In genomic region chr3:51392301-51393095, GRCh38 we compare ENCODE assay signal across 4 cellular contexts.
TF ChIP-seq lines count a peak whose summit lies in the region.

No MANE protein-coding gene starts in this region.

TF ChIP-seq in SK-N-SH, 30 proteins besides CTCF, POLR2A, EP300 and RAD21 (continues in another document):
- TF ChIP-seq, protein P1, sequence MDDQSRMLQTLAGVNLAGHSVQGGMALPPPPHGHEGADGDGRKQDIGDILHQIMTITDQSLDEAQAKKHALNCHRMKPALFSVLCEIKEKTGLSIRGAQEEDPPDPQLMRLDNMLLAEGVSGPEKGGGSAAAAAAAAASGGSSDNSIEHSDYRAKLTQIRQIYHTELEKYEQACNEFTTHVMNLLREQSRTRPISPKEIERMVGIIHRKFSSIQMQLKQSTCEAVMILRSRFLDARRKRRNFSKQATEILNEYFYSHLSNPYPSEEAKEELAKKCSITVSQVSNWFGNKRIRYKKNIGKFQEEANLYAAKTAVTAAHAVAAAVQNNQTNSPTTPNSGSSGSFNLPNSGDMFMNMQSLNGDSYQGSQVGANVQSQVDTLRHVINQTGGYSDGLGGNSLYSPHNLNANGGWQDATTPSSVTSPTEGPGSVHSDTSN (IDR thresholded peaks at IDR 0.05): no peak
- TF ChIP-seq RXRA (IDR thresholded peaks at IDR 0.05; ENCODE audit: borderline replicate concordance, low read depth) (no peak), IRF3 (IDR thresholded peaks at IDR 0.05; ENCODE audit: low read depth, low read length) (no peak), FOXJ3 (CRISPR knock-in tag; IDR thresholded peaks at IDR 0.05) (no peak), NRF1 (IDR thresholded peaks at IDR 0.05; ENCODE audit: low read depth, low read length) (no peak), CHD2 (IDR thresholded peaks at IDR 0.05; ENCODE audit: low read length, partially characterized antibody) (no peak), ZBTB33 (IDR thresholded peaks at IDR 0.05; ENCODE audit: borderline replicate concordance, low read depth) (no peak), RFX5 (IDR thresholded peaks at IDR 0.05; ENCODE audit: low read length) (no peak), NFIC (IDR thresholded peaks at IDR 0.05; ENCODE audit: borderline replicate concordance) (no peak), MEF2A (IDR thresholded peaks at IDR 0.05; ENCODE audit: borderline replicate concordance, low read depth) (no peak), TAF1 (IDR thresholded peaks at IDR 0.05; ENCODE audit: borderline replicate concordance, low read depth, low read length) (no peak)

TF ChIP-seq in SK-N-SH treated with all-trans-retinoic acid at 6 μM for 48 hours, 23 proteins besides CTCF, POLR2A, EP300 and RAD21 (continues in another document):
- TF ChIP-seq ISL1 (CRISPR knock-in tag; IDR thresholded peaks at IDR 0.05) (no peak), GLIS3 (CRISPR knock-in tag; IDR thresholded peaks at IDR 0.05) (no peak), TSHZ2 (CRISPR knock-in tag; IDR thresholded peaks at IDR 0.05) (no peak), ZNF565 (CRISPR knock-in tag; conservative IDR thresholded peaks at IDR 0.05; ENCODE audit: low read depth) (no peak), ZFP30 (CRISPR knock-in tag; IDR thresholded peaks at IDR 0.05) (no peak), RARB (CRISPR knock-in tag; IDR thresholded peaks at IDR 0.05) (no peak)
- TF ChIP-seq, protein P2, sequence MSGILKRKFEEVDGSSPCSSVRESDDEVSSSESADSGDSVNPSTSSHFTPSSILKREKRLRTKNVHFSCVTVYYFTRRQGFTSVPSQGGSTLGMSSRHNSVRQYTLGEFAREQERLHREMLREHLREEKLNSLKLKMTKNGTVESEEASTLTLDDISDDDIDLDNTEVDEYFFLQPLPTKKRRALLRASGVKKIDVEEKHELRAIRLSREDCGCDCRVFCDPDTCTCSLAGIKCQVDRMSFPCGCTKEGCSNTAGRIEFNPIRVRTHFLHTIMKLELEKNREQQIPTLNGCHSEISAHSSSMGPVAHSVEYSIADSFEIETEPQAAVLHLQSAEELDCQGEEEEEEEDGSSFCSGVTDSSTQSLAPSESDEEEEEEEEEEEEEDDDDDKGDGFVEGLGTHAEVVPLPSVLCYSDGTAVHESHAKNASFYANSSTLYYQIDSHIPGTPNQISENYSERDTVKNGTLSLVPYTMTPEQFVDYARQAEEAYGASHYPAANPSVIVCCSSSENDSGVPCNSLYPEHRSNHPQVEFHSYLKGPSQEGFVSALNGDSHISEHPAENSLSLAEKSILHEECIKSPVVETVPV (CRISPR knock-in tag; IDR thresholded peaks at IDR 0.05): no peak
- TF ChIP-seq, protein P3, sequence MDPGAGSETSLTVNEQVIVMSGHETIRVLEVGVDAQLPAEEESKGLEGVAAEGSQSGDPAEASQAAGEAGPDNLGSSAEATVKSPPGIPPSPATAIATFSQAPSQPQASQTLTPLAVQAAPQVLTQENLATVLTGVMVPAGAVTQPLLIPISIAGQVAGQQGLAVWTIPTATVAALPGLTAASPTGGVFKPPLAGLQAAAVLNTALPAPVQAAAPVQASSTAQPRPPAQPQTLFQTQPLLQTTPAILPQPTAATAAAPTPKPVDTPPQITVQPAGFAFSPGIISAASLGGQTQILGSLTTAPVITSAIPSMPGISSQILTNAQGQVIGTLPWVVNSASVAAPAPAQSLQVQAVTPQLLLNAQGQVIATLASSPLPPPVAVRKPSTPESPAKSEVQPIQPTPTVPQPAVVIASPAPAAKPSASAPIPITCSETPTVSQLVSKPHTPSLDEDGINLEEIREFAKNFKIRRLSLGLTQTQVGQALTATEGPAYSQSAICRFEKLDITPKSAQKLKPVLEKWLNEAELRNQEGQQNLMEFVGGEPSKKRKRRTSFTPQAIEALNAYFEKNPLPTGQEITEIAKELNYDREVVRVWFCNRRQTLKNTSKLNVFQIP (CRISPR knock-in tag; IDR thresholded peaks at IDR 0.05; ENCODE audit: borderline replicate concordance, low read depth): no peak

TF ChIP-seq in K562, 482 proteins besides CTCF, POLR2A, EP300 and RAD21:
- TF ChIP-seq NFRKB (IDR thresholded peaks at IDR 0.05; ENCODE audit: low read depth): no peak
- TF ChIP-seq CSDE1 (IDR thresholded peaks at IDR 0.05): no peak
- TF ChIP-seq RBFOX2 (IDR thresholded peaks at IDR 0.05; ENCODE audit: low read depth, low read length): peak; percentile 47
- no peak for TF ChIP-seq SIN3B (IDR thresholded peaks at IDR 0.05; ENCODE audit: low read depth)
- TF ChIP-seq POLR2G (IDR thresholded peaks at IDR 0.05; ENCODE audit: low read depth, low read length): 0 out of 2 replicates have a peak, but pooled peaks have one; percentile 8
- no peak for TF ChIP-seq KLF13 (tag; IDR thresholded peaks at IDR 0.05; ENCODE audit: borderline replicate concordance, low read depth)
- no peak for TF ChIP-seq RFX5 (IDR thresholded peaks at IDR 0.05; ENCODE audit: low read depth, low read length)

TF ChIP-seq in HepG2, 621 proteins besides CTCF, POLR2A, EP300 and RAD21 (continues in another document):
- TF ChIP-seq ZNF317 (CRISPR knock-in tag; IDR thresholded peaks at IDR 0.05) (no peak), ZNF772 (CRISPR knock-in tag; IDR thresholded peaks at IDR 0.05) (no peak), MAZ (IDR thresholded peaks at IDR 0.05; ENCODE audit: borderline replicate concordance, low read depth, low read length) (no peak), MAZ (CRISPR knock-in tag; IDR thresholded peaks at IDR 0.05; ENCODE audit: low read depth) (no peak), ZNF713 (CRISPR knock-in tag; IDR thresholded peaks at IDR 0.05) (no peak), DNMT1 (CRISPR knock-in tag; IDR thresholded peaks at IDR 0.05) (peak; percentile 23; the same call in 1 of the 2 replicates), ZNF142 (CRISPR knock-in tag; IDR thresholded peaks at IDR 0.05) (no peak), ZFYVE20 (CRISPR knock-in tag; IDR thresholded peaks at IDR 0.05; ENCODE audit: borderline replicate concordance, low read depth) (no peak), ZMYM4 (CRISPR knock-in tag; IDR thresholded peaks at IDR 0.05) (no peak), KDM2A (CRISPR knock-in tag; IDR thresholded peaks at IDR 0.05; ENCODE audit: borderline replicate concordance, low read depth) (no peak), FOSL1 (CRISPR knock-in tag; IDR thresholded peaks at IDR 0.05; ENCODE audit: borderline replicate concordance) (no peak), FOXA1 (IDR thresholded peaks at IDR 0.05) (no peak), FOXA1 (CRISPR knock-in tag; IDR thresholded peaks at IDR 0.05) (no peak), FOXA3 (CRISPR knock-in tag; IDR thresholded peaks at IDR 0.05) (no peak), CCDC6 (CRISPR knock-in tag; IDR thresholded peaks at IDR 0.05) (no peak), ZNF782 (CRISPR knock-in tag; IDR thresholded peaks at IDR 0.05; ENCODE audit: borderline replicate concordance) (no peak), ZBTB38 (CRISPR knock-in tag; IDR thresholded peaks at IDR 0.05) (peak; percentile 72; the same call in 1 of the 2 replicates), ZBTB43 (CRISPR knock-in tag; conservative IDR thresholded peaks at IDR 0.05) (no peak), ZNF326 (CRISPR knock-in tag; IDR thresholded peaks at IDR 0.05; ENCODE audit: borderline replicate concordance) (no peak), PHF20 (CRISPR knock-in tag; IDR thresholded peaks at IDR 0.05) (no peak)
- TF ChIP-seq, protein P4, sequence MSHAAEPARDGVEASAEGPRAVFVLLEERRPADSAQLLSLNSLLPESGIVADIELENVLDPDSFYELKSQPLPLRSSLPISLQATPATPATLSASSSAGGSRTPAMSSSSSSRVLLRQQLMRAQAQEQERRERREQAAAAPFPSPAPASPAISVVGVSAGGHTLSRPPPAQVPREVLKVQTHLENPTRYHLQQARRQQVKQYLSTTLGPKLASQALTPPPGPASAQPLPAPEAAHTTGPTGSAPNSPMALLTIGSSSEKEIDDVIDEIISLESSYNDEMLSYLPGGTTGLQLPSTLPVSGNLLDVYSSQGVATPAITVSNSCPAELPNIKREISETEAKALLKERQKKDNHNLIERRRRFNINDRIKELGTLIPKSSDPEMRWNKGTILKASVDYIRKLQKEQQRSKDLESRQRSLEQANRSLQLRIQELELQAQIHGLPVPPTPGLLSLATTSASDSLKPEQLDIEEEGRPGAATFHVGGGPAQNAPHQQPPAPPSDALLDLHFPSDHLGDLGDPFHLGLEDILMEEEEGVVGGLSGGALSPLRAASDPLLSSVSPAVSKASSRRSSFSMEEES (CRISPR knock-in tag; IDR thresholded peaks at IDR 0.05): no peak
- TF ChIP-seq, protein P5, sequence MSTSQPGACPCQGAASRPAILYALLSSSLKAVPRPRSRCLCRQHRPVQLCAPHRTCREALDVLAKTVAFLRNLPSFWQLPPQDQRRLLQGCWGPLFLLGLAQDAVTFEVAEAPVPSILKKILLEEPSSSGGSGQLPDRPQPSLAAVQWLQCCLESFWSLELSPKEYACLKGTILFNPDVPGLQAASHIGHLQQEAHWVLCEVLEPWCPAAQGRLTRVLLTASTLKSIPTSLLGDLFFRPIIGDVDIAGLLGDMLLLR (CRISPR knock-in tag; IDR thresholded peaks at IDR 0.05): no peak
- TF ChIP-seq, protein P6, sequence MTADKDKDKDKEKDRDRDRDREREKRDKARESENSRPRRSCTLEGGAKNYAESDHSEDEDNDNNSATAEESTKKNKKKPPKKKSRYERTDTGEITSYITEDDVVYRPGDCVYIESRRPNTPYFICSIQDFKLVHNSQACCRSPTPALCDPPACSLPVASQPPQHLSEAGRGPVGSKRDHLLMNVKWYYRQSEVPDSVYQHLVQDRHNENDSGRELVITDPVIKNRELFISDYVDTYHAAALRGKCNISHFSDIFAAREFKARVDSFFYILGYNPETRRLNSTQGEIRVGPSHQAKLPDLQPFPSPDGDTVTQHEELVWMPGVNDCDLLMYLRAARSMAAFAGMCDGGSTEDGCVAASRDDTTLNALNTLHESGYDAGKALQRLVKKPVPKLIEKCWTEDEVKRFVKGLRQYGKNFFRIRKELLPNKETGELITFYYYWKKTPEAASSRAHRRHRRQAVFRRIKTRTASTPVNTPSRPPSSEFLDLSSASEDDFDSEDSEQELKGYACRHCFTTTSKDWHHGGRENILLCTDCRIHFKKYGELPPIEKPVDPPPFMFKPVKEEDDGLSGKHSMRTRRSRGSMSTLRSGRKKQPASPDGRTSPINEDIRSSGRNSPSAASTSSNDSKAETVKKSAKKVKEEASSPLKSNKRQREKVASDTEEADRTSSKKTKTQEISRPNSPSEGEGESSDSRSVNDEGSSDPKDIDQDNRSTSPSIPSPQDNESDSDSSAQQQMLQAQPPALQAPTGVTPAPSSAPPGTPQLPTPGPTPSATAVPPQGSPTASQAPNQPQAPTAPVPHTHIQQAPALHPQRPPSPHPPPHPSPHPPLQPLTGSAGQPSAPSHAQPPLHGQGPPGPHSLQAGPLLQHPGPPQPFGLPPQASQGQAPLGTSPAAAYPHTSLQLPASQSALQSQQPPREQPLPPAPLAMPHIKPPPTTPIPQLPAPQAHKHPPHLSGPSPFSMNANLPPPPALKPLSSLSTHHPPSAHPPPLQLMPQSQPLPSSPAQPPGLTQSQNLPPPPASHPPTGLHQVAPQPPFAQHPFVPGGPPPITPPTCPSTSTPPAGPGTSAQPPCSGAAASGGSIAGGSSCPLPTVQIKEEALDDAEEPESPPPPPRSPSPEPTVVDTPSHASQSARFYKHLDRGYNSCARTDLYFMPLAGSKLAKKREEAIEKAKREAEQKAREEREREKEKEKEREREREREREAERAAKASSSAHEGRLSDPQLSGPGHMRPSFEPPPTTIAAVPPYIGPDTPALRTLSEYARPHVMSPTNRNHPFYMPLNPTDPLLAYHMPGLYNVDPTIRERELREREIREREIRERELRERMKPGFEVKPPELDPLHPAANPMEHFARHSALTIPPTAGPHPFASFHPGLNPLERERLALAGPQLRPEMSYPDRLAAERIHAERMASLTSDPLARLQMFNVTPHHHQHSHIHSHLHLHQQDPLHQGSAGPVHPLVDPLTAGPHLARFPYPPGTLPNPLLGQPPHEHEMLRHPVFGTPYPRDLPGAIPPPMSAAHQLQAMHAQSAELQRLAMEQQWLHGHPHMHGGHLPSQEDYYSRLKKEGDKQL (CRISPR knock-in tag; IDR thresholded peaks at IDR 0.05; ENCODE audit: low read depth): no peak
